8 cellular contexts compared by ENCODE assay signal in genomic region chr17:28950017-28950751, GRCh38. TPM values are rescaled to one million over a fixed set of nuclear protein-coding genes. Genes with fewer than 3 reads are reported as not detected.
DNase-seq lines count a peak whose midpoint lies in the region; TF ChIP-seq lines count a peak whose summit lies in the region.

No MANE protein-coding gene starts in this region.

- no peaks in the 10 kb centered on the region for H3K36me3 ChIP-seq in ovary

- peaks cover 33% of the 10 kb centered on the region for H3K36me3 Mint-ChIP-seq in activated naive CD4-positive, alpha-beta T cell treated with anti-CD3 and anti-CD28 coated beads for 36 hours (ENCODE audit: low read depth)
- no peaks in the 10 kb centered on the region for H3K36me3 Mint-ChIP-seq in glutamatergic neuron (ENCODE audit: unreplicated experiment)

- peaks cover 38% of the 10 kb centered on the region for H3K4me1 Mint-ChIP-seq in activated naive CD4-positive, alpha-beta T cell treated with anti-CD3 and anti-CD28 coated beads for 36 hours (ENCODE audit: low read depth)
- H3K4me1 Mint-ChIP-seq in glutamatergic neuron (ENCODE audit: low read depth, unreplicated experiment) = peaks cover 16% of the 10 kb centered on the region

- H3K4me3 ChIP-seq in ovary = peak overlapping the region; percentile 68

- H3K9me3 Mint-ChIP-seq in activated naive CD4-positive, alpha-beta T cell treated with anti-CD3 and anti-CD28 coated beads for 36 hours = no peaks in the 10 kb centered on the region
- H3K9me3 Mint-ChIP-seq in glutamatergic neuron (ENCODE audit: unreplicated experiment) = peaks cover 10% of the 10 kb centered on the region

- peak overlapping the region; percentile 75 to 77 for H3K27ac ChIP-seq in ovary

- H3K4me3 Mint-ChIP-seq in activated naive CD4-positive, alpha-beta T cell treated with anti-CD3 and anti-CD28 coated beads for 36 hours = peak overlapping the region; percentile 96
- H3K4me3 Mint-ChIP-seq in glutamatergic neuron (ENCODE audit: unreplicated experiment) = peak overlapping the region; percentile 87

- peaks cover 8% of the 10 kb centered on the region for H3K4me1 ChIP-seq in ovary (ENCODE audit: insufficient read depth)

- CTCF ChIA-PET in activated naive CD4-positive, alpha-beta T cell treated with anti-CD3 and anti-CD28 coated beads for 36 hours (lab: Charles Lee) = interaction anchor here (0.8 to 6.0 kb wide), 10 partner anchors 12 to 223 kb away, joined by 3 to 39 read pairs (median 4); partner anchors contain the start of genes NEK8 and TLCD1

- H3K27ac Mint-ChIP-seq in activated naive CD4-positive, alpha-beta T cell treated with anti-CD3 and anti-CD28 coated beads for 36 hours = peak overlapping the region; percentile 97
- H3K27ac Mint-ChIP-seq in glutamatergic neuron (ENCODE audit: unreplicated experiment) = peak overlapping the region; percentile 90

- H3K27me3 Mint-ChIP-seq in activated naive CD4-positive, alpha-beta T cell treated with anti-CD3 and anti-CD28 coated beads for 36 hours (ENCODE audit: low read depth) = no peaks in the 10 kb centered on the region
- H3K27me3 Mint-ChIP-seq in glutamatergic neuron (ENCODE audit: unreplicated experiment) = peaks cover 11% of the 10 kb centered on the region

- no peaks in the 10 kb centered on the region for H3K9me3 ChIP-seq in ovary

- TF ChIP-seq POLR2A in ovary (IDR thresholded peaks at IDR 0.05) = no peak

- TF ChIP-seq CTCF in GM20000 (IDR thresholded peaks at IDR 0.05; ENCODE audit: extremely low read depth, missing control alignments) (no peak), glutamatergic neuron (IDR thresholded peaks at IDR 0.05; ENCODE audit: partially characterized antibody, unreplicated experiment) (no peak), ovary (IDR thresholded peaks at IDR 0.05) (no peak)

- intact Hi-C loops in activated naive CD4-positive, alpha-beta T cell treated with anti-CD3 and anti-CD28 coated beads for 36 hours (cut with micrococcal nuclease) = loop anchor here (1.0 to 10.0 kb wide), 5 partner anchors 107 to 375 kb away; partner anchors contain the start of genes ALDOC, FAM222B, PIGS and SDF2
- intact Hi-C loops in ovary (cut with DNase I) = loop anchor here in 2 of 4 donors (5.0 kb wide), 1 partner anchor 613 kb away; the partner anchor contains the start of genes IFT20 (in 2 of the 2) and TNFAIP1 (in 2 of the 2)

- no peak for TF ChIP-seq EP300 in ovary (IDR thresholded peaks at IDR 0.05)

- 0 to 1% (median 0%) methylated on average over 40 to 43 of the region's 43 CpGs for WGBS in ovary, 3 donors

- no peaks in the 10 kb centered on the region for H3K27me3 ChIP-seq in ovary

- DNase-seq in 8988T (peak; percentile 55), GM20000 (ENCODE audit: low spot score) (peak; percentile 49), RPMI8226 (peak; percentile 46), glutamatergic neuron (peak; percentile 65), ovary (peak; percentile 54 to 74 (median 74)), ureter (ENCODE audit: low spot score) (peak; percentile 80), inferior parietal cortex (ENCODE audit: extremely low spot score) (no peak)
- DNase-seq in activated naive CD4-positive, alpha-beta T cell treated with anti-CD3 and anti-CD28 coated beads for 36 hours = peak; percentile 87

RNA-seq across cellular contexts. Expression of gene PHF12, which starts 1.1 kb away (rescaled TPM):
- 10 to 100 TPM; 52.8 to 56.7 TPM for total RNA-seq in activated naive CD4-positive, alpha-beta T cell treated with anti-CD3 and anti-CD28 coated beads for 36 hours
- 59.8 TPM for total RNA-seq in glutamatergic neuron (ENCODE audit: unreplicated experiment)
- total RNA-seq in ovary = 10 to 100 TPM; 39.8 to 62.7 (median 48.8) TPM
- 10 to 100 TPM; 22.7 to 28.1 TPM for polyA plus RNA-seq in ovary
- total RNA-seq in ureter = 69.4 TPM

RNA-seq across cellular contexts. Expression of gene DHRS13, which starts 47.3 kb away (rescaled TPM):
- total RNA-seq in activated naive CD4-positive, alpha-beta T cell treated with anti-CD3 and anti-CD28 coated beads for 36 hours = 10 to 100 TPM; 20.1 to 20.9 TPM
- total RNA-seq in glutamatergic neuron (ENCODE audit: unreplicated experiment) (17.0 TPM), ovary (10 to 100 TPM in 1 of 7 donors, 1 to 10 TPM in 6; 7.3 to 13.8 (median 8.1) TPM), ureter (27.3 TPM)
- polyA plus RNA-seq in ovary = 1 to 10 TPM; 3.7 to 5.1 TPM

RNA-seq across cellular contexts. Expression of gene FLOT2, which starts 52.7 kb away (rescaled TPM):
- 10 to 100 TPM; 66.0 to 71.5 TPM for total RNA-seq in activated naive CD4-positive, alpha-beta T cell treated with anti-CD3 and anti-CD28 coated beads for 36 hours
- total RNA-seq in glutamatergic neuron (ENCODE audit: unreplicated experiment) (143 TPM), ovary (10 to 100 TPM; 29.3 to 82.3 (median 75.0) TPM), ureter (255 TPM)
- polyA plus RNA-seq in ovary = 10 to 100 TPM; 39.3 to 44.7 TPM

RNA-seq across cellular contexts. Expression of gene SEZ6, which starts 55.6 kb away (rescaled TPM):
- total RNA-seq in activated naive CD4-positive, alpha-beta T cell treated with anti-CD3 and anti-CD28 coated beads for 36 hours = not detected
- total RNA-seq in glutamatergic neuron (ENCODE audit: unreplicated experiment) = 6.7 TPM
- total RNA-seq in ovary = not detected
- polyA plus RNA-seq in ovary = not detected
- total RNA-seq in ureter = not detected
